In genomic region chr5:42767491-42768105, GRCh38 we compare ENCODE assay signal across 9 cellular contexts. TPM values are rescaled to one million over a fixed set of nuclear protein-coding genes. Genes with fewer than 3 reads are reported as not detected.
DNase-seq lines count a peak whose midpoint lies in the region; ATAC-seq, FAIRE-seq and TF ChIP-seq lines count a peak whose summit lies in the region.
"Had no signal": no experiment of that assay in that cellular context is flagged by ENCODE, and none has a peak within 500 bp of the region (broad histone marks: within the 10 kb centered on the region; RNA-seq: fewer than 3 reads in every experiment).

No MANE protein-coding gene starts in this region.

- no peak overlapping the region for H3K27ac ChIP-seq in heart left ventricle
- no peak overlapping the region for H3K27ac ChIP-seq in WERI-Rb-1

- peaks cover 0 to 4% (median 0%) of the 10 kb centered on the region in 12 donors for H3K4me1 ChIP-seq in heart left ventricle

- peaks cover 29% of the 10 kb centered on the region for H3K27me3 Mint-ChIP-seq in activated CD4-positive, alpha-beta memory T cell treated with anti-CD3 and anti-CD28 coated beads, Interleukin-2, amount 10 ng/mL, durations not matched to agents 7 days and 5 days
- peaks cover 6% of the 10 kb centered on the region for H3K27me3 Mint-ChIP-seq in activated T-cell treated with anti-CD3 and anti-CD28 coated beads, Interleukin-2, amount 50 U/mL, for 24 hours

- no peak for TF ChIP-seq POLR2A in heart left ventricle (IDR thresholded peaks at IDR 0.05)

- no peak for DNase-seq in heart left ventricle
- DNase-seq in cardiac septum (ENCODE audit: low spot score), result no peak
- DNase-seq in LoVo (ENCODE audit: low spot score), result peak; percentile 51
- DNase-seq in WERI-Rb-1, result no peak
- DNase-seq in iPS-NIHi11 (ENCODE audit: low spot score), result peak; percentile 31
- peak; percentile 24 for DNase-seq in urothelium cell line (ENCODE audit: low spot score)
- DNase-seq in activated CD4-positive, alpha-beta memory T cell treated with anti-CD3 and anti-CD28 coated beads, Interleukin-2, amount 10 ng/mL, durations not matched to agents 7 days and 5 days, result no peak
- DNase-seq in activated T-cell treated with anti-CD3 and anti-CD28 coated beads, Interleukin-2, amount 50 U/mL, for 24 hours, result no peak
- DNase-seq: activated naive CD8-positive, alpha-beta T cell treated with anti-CD3 and anti-CD28 coated beads, Interleukin-2, amount 10 ng/mL, durations not matched to agents 7 days and 5 days had no signal

- intact Hi-C loops in heart left ventricle (cut with DNase I) (loop anchor here (2.0 to 10.0 kb wide), 11 partner anchors 127 to 911 kb away; partner anchors contain the start of genes GHR (in 8 of the 10) and FBXO4 (in 3 of the 10)), cardiac septum (cut with DNase I) (loop anchor here (2.0 to 10.0 kb wide), 4 partner anchors 183 to 913 kb away; partner anchors contain the start of gene GHR)

- no peaks in the 10 kb centered on the region for H3K36me3 ChIP-seq in heart left ventricle
- H3K36me3 ChIP-seq in WERI-Rb-1, result no peaks in the 10 kb centered on the region

- peak in 1 of 4 donors; percentile 52 for ATAC-seq in heart left ventricle

- CTCF ChIA-PET in activated CD4-positive, alpha-beta memory T cell treated with anti-CD3 and anti-CD28 coated beads, Interleukin-2, amount 10 ng/mL, durations not matched to agents 7 days and 5 days (lab: Charles Lee), result interaction anchor here (0.6 to 1.8 kb wide), 18 partner anchors 13 to 762 kb away, joined by 3 to 8 read pairs (median 4); partner anchors contain the start of gene GHR

- TF ChIP-seq CTCF in heart left ventricle (IDR thresholded peaks at IDR 0.05) (peak; percentile 27 to 71 (median 58)), WERI-Rb-1 (IDR thresholded peaks at IDR 0.05; ENCODE audit: low read depth, low read length) (0 out of 2 replicates have a peak, but pooled peaks have one; percentile 19)

- H3K27me3 ChIP-seq in heart left ventricle (no peaks in the 10 kb centered on the region), WERI-Rb-1 (ENCODE audit: insufficient read depth, low read depth, severe bottlenecking) (peaks cover 46% of the 10 kb centered on the region)

- POLR2A ChIA-PET in activated CD4-positive, alpha-beta memory T cell treated with anti-CD3 and anti-CD28 coated beads, Interleukin-2, amount 10 ng/mL, durations not matched to agents 7 days and 5 days (lab: Charles Lee), result interaction anchor here (0.6 kb wide), 1 partner anchor 344 kb away, joined by 3 read pairs; the partner anchor contains the start of gene GHR

- no peaks in the 10 kb centered on the region for H3K36me3 Mint-ChIP-seq in activated CD4-positive, alpha-beta memory T cell treated with anti-CD3 and anti-CD28 coated beads, Interleukin-2, amount 10 ng/mL, durations not matched to agents 7 days and 5 days (ENCODE audit: low read depth)
- peaks cover 48% of the 10 kb centered on the region for H3K36me3 Mint-ChIP-seq in activated T-cell treated with anti-CD3 and anti-CD28 coated beads, Interleukin-2, amount 50 U/mL, for 24 hours (ENCODE audit: low read depth)

- no peak overlapping the region for H3K4me3 ChIP-seq in heart left ventricle
- no peak overlapping the region for H3K4me3 ChIP-seq in WERI-Rb-1 (ENCODE audit: low read depth, low read length)

- FAIRE-seq in urothelium cell line (lab: Jason Lieb, UNC), result no peak

- H3K9me3 ChIP-seq in heart left ventricle, result peaks cover 0 to 4% (median 0%) of the 10 kb centered on the region in 12 donors
- H3K9me3 ChIP-seq in WERI-Rb-1 (ENCODE audit: severe bottlenecking), result no peaks in the 10 kb centered on the region

- H3K27ac Mint-ChIP-seq in activated CD4-positive, alpha-beta memory T cell treated with anti-CD3 and anti-CD28 coated beads, Interleukin-2, amount 10 ng/mL, durations not matched to agents 7 days and 5 days, result no peak overlapping the region
- H3K27ac Mint-ChIP-seq in activated T-cell treated with anti-CD3 and anti-CD28 coated beads, Interleukin-2, amount 50 U/mL, for 24 hours, result no peak overlapping the region
- H3K27ac Mint-ChIP-seq: activated naive CD8-positive, alpha-beta T cell treated with anti-CD3 and anti-CD28 coated beads, Interleukin-2, amount 10 ng/mL, durations not matched to agents 7 days and 5 days had no signal

- WGBS in heart left ventricle, 4 donors, result 37 to 48% (median 39%) methylated on average over 3 of the region's 3 CpGs

- H3K9me3 Mint-ChIP-seq in activated CD4-positive, alpha-beta memory T cell treated with anti-CD3 and anti-CD28 coated beads, Interleukin-2, amount 10 ng/mL, durations not matched to agents 7 days and 5 days, result no peaks in the 10 kb centered on the region
- H3K9me3 Mint-ChIP-seq in activated T-cell treated with anti-CD3 and anti-CD28 coated beads, Interleukin-2, amount 50 U/mL, for 24 hours, result no peaks in the 10 kb centered on the region
- H3K9me3 Mint-ChIP-seq: activated naive CD8-positive, alpha-beta T cell treated with anti-CD3 and anti-CD28 coated beads, Interleukin-2, amount 10 ng/mL, durations not matched to agents 7 days and 5 days had no signal

- no peak overlapping the region for H3K4me3 Mint-ChIP-seq in activated CD4-positive, alpha-beta memory T cell treated with anti-CD3 and anti-CD28 coated beads, Interleukin-2, amount 10 ng/mL, durations not matched to agents 7 days and 5 days
- H3K4me3 Mint-ChIP-seq in activated T-cell treated with anti-CD3 and anti-CD28 coated beads, Interleukin-2, amount 50 U/mL, for 24 hours, result no peak overlapping the region
- H3K4me3 Mint-ChIP-seq: activated naive CD8-positive, alpha-beta T cell treated with anti-CD3 and anti-CD28 coated beads, Interleukin-2, amount 10 ng/mL, durations not matched to agents 7 days and 5 days had no signal

- no peaks in the 10 kb centered on the region for H3K4me1 Mint-ChIP-seq in activated CD4-positive, alpha-beta memory T cell treated with anti-CD3 and anti-CD28 coated beads, Interleukin-2, amount 10 ng/mL, durations not matched to agents 7 days and 5 days
- H3K4me1 Mint-ChIP-seq in activated T-cell treated with anti-CD3 and anti-CD28 coated beads, Interleukin-2, amount 50 U/mL, for 24 hours (ENCODE audit: low read depth), result no peaks in the 10 kb centered on the region

RNA-seq across cellular contexts. Expression of gene CCDC152, which starts 11.0 kb away (rescaled TPM):
- 1 to 10 TPM in 5 of 9 donors, under 1 TPM in 4; 0.32 to 3.2 (median 1.0) TPM for total RNA-seq in heart left ventricle
- polyA plus RNA-seq in heart left ventricle, result under 1 TPM; 0.42 to 0.71 TPM
- total RNA-seq in cardiac septum, result 1.0 TPM
- 1 to 10 TPM; 2.5 to 3.4 TPM for total RNA-seq in activated CD4-positive, alpha-beta memory T cell treated with anti-CD3 and anti-CD28 coated beads, Interleukin-2, amount 10 ng/mL, durations not matched to agents 7 days and 5 days

RNA-seq across cellular contexts. Expression of gene SELENOP, which starts 44.1 kb away (rescaled TPM):
- 100 to 1,000 TPM; 167 to 547 (median 255) TPM for total RNA-seq in heart left ventricle
- 10 to 100 TPM; 53.3 to 72.3 TPM for polyA plus RNA-seq in heart left ventricle
- total RNA-seq in cardiac septum, result 149 TPM
- under 1 TPM; 0.13 to 0.43 TPM for total RNA-seq in activated CD4-positive, alpha-beta memory T cell treated with anti-CD3 and anti-CD28 coated beads, Interleukin-2, amount 10 ng/mL, durations not matched to agents 7 days and 5 days

Comparison
In these comparisons a context has a peak if more than half of its experiments do, and no peak if none do; other contexts are left out.
1. DNase-seq: peak in LoVo (single experiment), iPS-NIHi11 (single experiment) and urothelium cell line (single experiment); none in heart left ventricle (0 of 5), cardiac septum (single experiment), WERI-Rb-1 (single experiment), activated CD4-positive, alpha-beta memory T cell treated with anti-CD3 and anti-CD28 coated beads, Interleukin-2, amount 10 ng/mL, durations not matched to agents 7 days and 5 days (single experiment) and activated T-cell treated with anti-CD3 and anti-CD28 coated beads, Interleukin-2, amount 50 U/mL, for 24 hours (single experiment).
2. RNA of gene SELENOP, which starts 44.1 kb away (total RNA-seq): 167 to 547 TPM in heart left ventricle and 149 TPM in cardiac septum (single experiment); 0.13 to 0.43 TPM in activated CD4-positive, alpha-beta memory T cell treated with anti-CD3 and anti-CD28 coated beads, Interleukin-2, amount 10 ng/mL, durations not matched to agents 7 days and 5 days; every median in the first group is over 100 times any median in the second.